In genomic region chr3:36648241-36649034, GRCh38 we compare ENCODE assay signal across 9 cellular contexts.
DNase-seq lines count a peak whose midpoint lies in the region; ATAC-seq and TF ChIP-seq lines count a peak whose summit lies in the region.
"Had no signal": no experiment of that assay in that cellular context is flagged by ENCODE, and none has a peak within 500 bp of the region (broad histone marks: within the 10 kb centered on the region; RNA-seq: fewer than 3 reads in every experiment).

No MANE protein-coding gene starts in this region.

- H3K4me3 ChIP-seq in epithelial cell of proximal tubule (ENCODE audit: low read depth, low read length) (no peak overlapping the region), vagina (no peak overlapping the region)

- peak; percentile 46 for DNase-seq in AG08396 (ENCODE audit: low spot score)
- DNase-seq in HK-2 (ENCODE audit: unreplicated experiment), result peak; percentile 8
- DNase-seq in epithelial cell of proximal tubule (ENCODE audit: low read depth), result peak; percentile 72
- no peak for DNase-seq in cerebellar nuclear complex (lab: John Stamatoyannopoulos, UW)
- no peak for DNase-seq in type B pancreatic cell (ENCODE audit: extremely low spot score, unreplicated experiment)
- no peak for DNase-seq in activated CD8-positive, alpha-beta memory T cell treated with anti-CD3 and anti-CD28 coated beads, Interleukin-2, amount 50 U/mL, for 48 hours
- no peak for DNase-seq in vagina (ENCODE audit: extremely low spot score in 2 of 2)

- no peaks in the 10 kb centered on the region for H3K9me3 ChIP-seq in vagina

- H3K27me3 Mint-ChIP-seq in type B pancreatic cell, result peaks cover 20% of the 10 kb centered on the region

- no peaks in the 10 kb centered on the region for H3K4me1 ChIP-seq in vagina

- H3K4me3 Mint-ChIP-seq in type B pancreatic cell, result no peak overlapping the region

- ATAC-seq in GM21423 (IDR thresholded peaks at IDR 0.05; ENCODE audit: unreplicated experiment), result peak; percentile 84

- no peak overlapping the region for H3K27ac ChIP-seq in vagina

- no peak for TF ChIP-seq CTCF in epithelial cell of proximal tubule (conservative IDR thresholded peaks at IDR 0.05; ENCODE audit: low read depth, low read length)
- TF ChIP-seq CTCF in type B pancreatic cell (conservative IDR thresholded peaks at IDR 0.05), result no peak
- no peak for TF ChIP-seq CTCF in vagina (IDR thresholded peaks at IDR 0.05)

- peaks cover under 1% of the 10 kb centered on the region for H3K9me3 Mint-ChIP-seq in type B pancreatic cell

- no peak for TF ChIP-seq POLR2A in vagina (IDR thresholded peaks at IDR 0.05)

- no peaks in the 10 kb centered on the region for H3K4me1 Mint-ChIP-seq in type B pancreatic cell (ENCODE audit: unreplicated experiment)

- no peaks in the 10 kb centered on the region for H3K27me3 ChIP-seq in vagina

- no peaks in the 10 kb centered on the region for H3K36me3 ChIP-seq in vagina

- no peak overlapping the region for H3K27ac Mint-ChIP-seq in type B pancreatic cell
- H3K27ac Mint-ChIP-seq: progenitor cell of endocrine pancreas had no signal

- H3K36me3 Mint-ChIP-seq in type B pancreatic cell, result no peaks in the 10 kb centered on the region

- intact Hi-C loops in vagina (cut with DNase I), result no loop called here

Comparison
In these comparisons a context has a peak if more than half of its experiments do, and no peak if none do; other contexts are left out.
1. DNase-seq: peak in AG08396 (single experiment), HK-2 (single experiment) and epithelial cell of proximal tubule (single experiment); none in cerebellar nuclear complex (0 of 2), type B pancreatic cell (single experiment), activated CD8-positive, alpha-beta memory T cell treated with anti-CD3 and anti-CD28 coated beads, Interleukin-2, amount 50 U/mL, for 48 hours (single experiment) and vagina (0 of 2).